Comparison of ENCODE assay signal across 9 cellular contexts in genomic region chr17:67818110-67819002, GRCh38. TPM values are rescaled to one million over a fixed set of nuclear protein-coding genes. Genes with fewer than 3 reads are reported as not detected.
DNase-seq lines count a peak whose midpoint lies in the region; ATAC-seq and TF ChIP-seq lines count a peak whose summit lies in the region.
"Had no signal": no experiment of that assay in that cellular context is flagged by ENCODE, and none has a peak within 500 bp of the region (broad histone marks: within the 10 kb centered on the region; RNA-seq: fewer than 3 reads in every experiment).

No MANE protein-coding gene starts in this region.

- CTCF ChIA-PET in WTC11 (lab: Charles Lee): interaction anchor here (0.6 kb wide), 1 partner anchor 140 kb away, joined by 3 read pairs; no protein-coding TSS in a partner anchor

- DNase-seq in memory B cell (ENCODE audit: low spot score in 2 of 2) (peak in 1 of 2 donors; percentile 67), activated gamma-delta T cell treated with Interleukin-2 at 50 U/mL for 16 hours (no peak), WTC11 (ENCODE audit: low spot score) (no peak), Right ventricle myocardium superior (no peak)
- no peak for DNase-seq in stimulated activated naive CD8-positive, alpha-beta T cell treated with anti-CD3 and anti-CD28 coated beads, Interleukin-15, Interleukin-2, amounts not matched to agents 100 U/mL and 50 U/mL, for 24 hours
- DNase-seq: NCI-H1105 had no signal

- POLR2A ChIA-PET in WTC11 (lab: Charles Lee): interaction anchor here (0.6 kb wide), 1 partner anchor 96 kb away, joined by 6 read pairs; no protein-coding TSS in a partner anchor

- H3K9me3 Mint-ChIP-seq in memory B cell (no peaks in the 10 kb centered on the region), WTC11 (no peaks in the 10 kb centered on the region)

- intact Hi-C loops in Right ventricle myocardium superior (cut with DNase I): no loop called here

- ATAC-seq in GM18867 (IDR thresholded peaks at IDR 0.05; ENCODE audit: unreplicated experiment) (peak; percentile 70), GM21737 (IDR thresholded peaks at IDR 0.05; ENCODE audit: unreplicated experiment) (peak; percentile 62), HG03469 (IDR thresholded peaks at IDR 0.05; ENCODE audit: unreplicated experiment) (peak; percentile 51), memory B cell (ENCODE audit: low read depth) (peak; percentile 84), WTC11 (no peak), Right ventricle myocardium superior (ENCODE audit: poor library complexity) (no peak)
- no peak for ATAC-seq in stimulated activated naive CD8-positive, alpha-beta T cell treated with anti-CD3 and anti-CD28 coated beads, Interleukin-15, Interleukin-2, amounts not matched to agents 100 U/mL and 50 U/mL, for 24 hours

- H3K27ac Mint-ChIP-seq in memory B cell: peak overlapping the region; percentile 55
- H3K27ac Mint-ChIP-seq in WTC11: no peak overlapping the region

- H3K36me3 Mint-ChIP-seq in memory B cell (no peaks in the 10 kb centered on the region), WTC11 (no peaks in the 10 kb centered on the region)

- H3K4me3 Mint-ChIP-seq in memory B cell: peak overlapping the region; percentile 3
- H3K4me3 Mint-ChIP-seq in WTC11: no peak overlapping the region

- H3K4me1 Mint-ChIP-seq in memory B cell (peaks cover 23% of the 10 kb centered on the region), WTC11 (peaks cover 4% of the 10 kb centered on the region; the same call in 1 of the 2 replicates)

- TF ChIP-seq CTCF in WTC11 (IDR thresholded peaks at IDR 0.05): no peak

- H3K27me3 Mint-ChIP-seq in memory B cell (peaks cover 3% of the 10 kb centered on the region), WTC11 (ENCODE audit: low read depth) (no peaks in the 10 kb centered on the region)

TF ChIP-seq in WTC11, 78 proteins besides CTCF, POLR2A, EP300 and RAD21 (continues in another document):
- no peak for TF ChIP-seq HMGXB4 (CRISPR knock-in tag; IDR thresholded peaks at IDR 0.05)
- TF ChIP-seq KAT7 (CRISPR knock-in tag; IDR thresholded peaks at IDR 0.05; ENCODE audit: borderline replicate concordance): no peak
- TF ChIP-seq ATF1 (CRISPR knock-in tag; IDR thresholded peaks at IDR 0.05): no peak
- TF ChIP-seq ZNF317 (CRISPR knock-in tag; IDR thresholded peaks at IDR 0.05; ENCODE audit: borderline replicate concordance, low read depth): no peak
- no peak for TF ChIP-seq SP1 (CRISPR knock-in tag; conservative IDR thresholded peaks at IDR 0.05)
- TF ChIP-seq ATF6 (CRISPR knock-in tag; IDR thresholded peaks at IDR 0.05): no peak
- no peak for TF ChIP-seq CREM (CRISPR knock-in tag; IDR thresholded peaks at IDR 0.05)
- no peak for TF ChIP-seq FOXJ3 (CRISPR knock-in tag; IDR thresholded peaks at IDR 0.05; ENCODE audit: borderline replicate concordance)
- TF ChIP-seq ZMAT4 (CRISPR knock-in tag; IDR thresholded peaks at IDR 0.05): no peak
- TF ChIP-seq AFF4 (CRISPR knock-in tag; IDR thresholded peaks at IDR 0.05; ENCODE audit: borderline replicate concordance): no peak
- TF ChIP-seq NR1H2 (CRISPR knock-in tag; IDR thresholded peaks at IDR 0.05): no peak
- TF ChIP-seq TEAD4 (CRISPR knock-in tag; IDR thresholded peaks at IDR 0.05): no peak
- TF ChIP-seq PRDM15 (CRISPR knock-in tag; IDR thresholded peaks at IDR 0.05): no peak
- TF ChIP-seq ZNF138 (CRISPR knock-in tag; conservative IDR thresholded peaks at IDR 0.05): no peak
- TF ChIP-seq TEAD1 (CRISPR knock-in tag; IDR thresholded peaks at IDR 0.05): no peak

RNA-seq across cellular contexts. Expression of gene BPTF, which starts 6.9 kb away (rescaled TPM):
- 177 to 181 TPM (median 178 TPM) in 3 replicates for total RNA-seq in WTC11 (2021)
- 68.7 TPM for total RNA-seq in Right ventricle myocardium superior

Comparison
In these comparisons a context has a peak if more than half of its experiments do, and no peak if none do; other contexts are left out.
1. ATAC-seq: peak in GM18867 (single experiment), GM21737 (single experiment), HG03469 (single experiment) and memory B cell (single experiment); none in stimulated activated naive CD8-positive, alpha-beta T cell treated with anti-CD3 and anti-CD28 coated beads, Interleukin-15, Interleukin-2, amounts not matched to agents 100 U/mL and 50 U/mL, for 24 hours (single experiment), WTC11 (single experiment) and Right ventricle myocardium superior (single experiment).